In genomic region chr7:7516662-7517061, GRCh38 we compare ENCODE assay signal across 33 cellular contexts. TPM values are rescaled to one million over a fixed set of nuclear protein-coding genes. Genes with fewer than 3 reads are reported as not detected.
"Had no signal": no experiment of that assay in that cellular context is flagged by ENCODE, and none has a peak within 500 bp of the region (broad histone marks: within the 10 kb centered on the region; RNA-seq: fewer than 3 reads in every experiment).

No MANE protein-coding gene starts in this region.

- H3K36me3 Mint-ChIP-seq: activated CD8-positive, alpha-beta memory T cell treated with anti-CD3 and anti-CD28 coated beads, Interleukin-2, amount 10 ng/mL, durations not matched to agents 7 days and 5 days; activated naive CD4-positive, alpha-beta T cell treated with anti-CD3 and anti-CD28 coated beads, Interleukin-2, amount 50 U/mL, for 72 hours; WTC11 had no signal

- DNase-seq: activated CD4-positive, alpha-beta T cell treated with anti-CD3 and anti-CD28 coated beads for 48 hours; activated CD4-positive, alpha-beta T cell treated with anti-CD3 and anti-CD28 coated beads, Interleukin-2, amount 50 U/mL, for 48 hours; activated CD4-positive, CD25-positive, alpha-beta regulatory T cell treated with anti-CD3 and anti-CD28 coated beads, Interleukin-2, amount 50 U/mL, for 72 hours; activated CD8-positive, alpha-beta memory T cell treated with anti-CD3 and anti-CD28 coated beads, Interleukin-2, amount 10 ng/mL, durations not matched to agents 7 days and 5 days; activated effector memory CD4-positive, alpha-beta T cell treated with Interleukin-2 at 50 U/mL for 16 hours; activated naive CD4-positive, alpha-beta T cell; activated naive CD8-positive, alpha-beta T cell treated with anti-CD3 and anti-CD28 coated beads, Interleukin-2, amount 50 U/mL, for 24 hours; activated T-cell treated with anti-CD3 and anti-CD28 coated beads, Interleukin-2, amount 50 U/mL, for 24 hours; amniotic stem cell; brain microvascular endothelial cell; KG1; MG63; MV-4-11; NCI-H1092 treated with DMSO at 0.1 percent for 48 hours; NCI-H1417 treated with DMSO at 0.1 percent for 48 hours; NCI-H1694 treated with DMSO at 0.1 percent for 48 hours; NCI-H2029 treated with DMSO at 0.1 percent for 48 hours; NCI-H345; NCI-H510A; NCI-H526 treated with DMSO at 0.1 percent for 48 hours; NCI-H82; NK-92 treated with Interleukin-12 subunit alpha and Interleukin-12 subunit beta, amount 100 ng/mL, for 24 hours; OCI-M1; Right ventricle myocardium superior had no signal

- H3K4me3 ChIP-seq: ascending aorta, cardiac muscle cell, MG63, SJSA1 had no signal

- H3K9me3 Mint-ChIP-seq: activated naive CD4-positive, alpha-beta T cell treated with anti-CD3 and anti-CD28 coated beads, Interleukin-2, amount 50 U/mL, for 72 hours; activated naive CD8-positive, alpha-beta T cell treated with anti-CD3 and anti-CD28 coated beads, Interleukin-2, amount 50 U/mL, for 24 hours; activated T-cell treated with anti-CD3 and anti-CD28 coated beads, Interleukin-2, amount 50 U/mL, for 24 hours; activated T-helper 1 cell treated with anti-CD3 and anti-CD28 coated beads, Interleukin-12 subunit alpha, Interleukin-12 subunit beta, Interleukin-2, Interleukin-4 antibody, amounts not matched to agents 30 ng/mL and 10 ng/mL and 1 ng/mL, durations not matched to agents 14 hours and 24 hours and 36 hours; T-helper 1 cell treated with Interleukin-12 subunit alpha and Interleukin-12 subunit beta and Interleukin-4 antibody, amounts not matched to agents 30 μg/mL and 1 μg/mL, for 36 hours; WTC11 had no signal

- H3K36me3 ChIP-seq: ascending aorta, brain microvascular endothelial cell, cardiac muscle cell, MG63, SJSA1 had no signal

- H3K9me3 ChIP-seq: ascending aorta, MG63, SJSA1 had no signal

- H3K27ac Mint-ChIP-seq: activated CD8-positive, alpha-beta memory T cell treated with anti-CD3 and anti-CD28 coated beads, Interleukin-2, amount 10 ng/mL, durations not matched to agents 7 days and 5 days; activated naive CD4-positive, alpha-beta T cell treated with anti-CD3 and anti-CD28 coated beads, Interleukin-2, amount 50 U/mL, for 72 hours; activated naive CD8-positive, alpha-beta T cell treated with anti-CD3 and anti-CD28 coated beads, Interleukin-2, amount 50 U/mL, for 24 hours; activated T-cell treated with anti-CD3 and anti-CD28 coated beads, Interleukin-2, amount 50 U/mL, for 24 hours; activated T-helper 1 cell treated with anti-CD3 and anti-CD28 coated beads, Interleukin-12 subunit alpha, Interleukin-12 subunit beta, Interleukin-2, Interleukin-4 antibody, amounts not matched to agents 30 ng/mL and 10 ng/mL and 1 ng/mL, durations not matched to agents 14 hours and 24 hours and 36 hours; T-helper 1 cell treated with Interleukin-12 subunit alpha and Interleukin-12 subunit beta and Interleukin-4 antibody, amounts not matched to agents 30 μg/mL and 1 μg/mL, for 36 hours; WTC11 had no signal

- H3K4me3 Mint-ChIP-seq: activated CD8-positive, alpha-beta memory T cell treated with anti-CD3 and anti-CD28 coated beads, Interleukin-2, amount 10 ng/mL, durations not matched to agents 7 days and 5 days; activated naive CD8-positive, alpha-beta T cell treated with anti-CD3 and anti-CD28 coated beads, Interleukin-2, amount 50 U/mL, for 24 hours; activated T-cell treated with anti-CD3 and anti-CD28 coated beads, Interleukin-2, amount 50 U/mL, for 24 hours; activated T-helper 1 cell treated with anti-CD3 and anti-CD28 coated beads, Interleukin-12 subunit alpha, Interleukin-12 subunit beta, Interleukin-2, Interleukin-4 antibody, amounts not matched to agents 30 ng/mL and 10 ng/mL and 1 ng/mL, durations not matched to agents 14 hours and 24 hours and 36 hours; T-helper 1 cell treated with Interleukin-12 subunit alpha and Interleukin-12 subunit beta and Interleukin-4 antibody, amounts not matched to agents 30 μg/mL and 1 μg/mL, for 36 hours; WTC11 had no signal

- ATAC-seq: activated CD8-positive, alpha-beta memory T cell treated with anti-CD3 and anti-CD28 coated beads, Interleukin-2, amount 10 ng/mL, durations not matched to agents 7 days and 5 days; activated naive CD4-positive, alpha-beta T cell treated with anti-CD3 and anti-CD28 coated beads, Interleukin-2, amount 50 U/mL, for 72 hours; Panc1; WTC11 had no signal

- H3K4me1 Mint-ChIP-seq: activated naive CD8-positive, alpha-beta T cell treated with anti-CD3 and anti-CD28 coated beads, Interleukin-2, amount 50 U/mL, for 24 hours had no signal

- H3K27me3 ChIP-seq: ascending aorta, brain microvascular endothelial cell, cardiac muscle cell, MG63, SJSA1 had no signal

- H3K4me1 ChIP-seq: ascending aorta, SJSA1 had no signal

- H3K27ac ChIP-seq: ascending aorta, brain microvascular endothelial cell, cardiac muscle cell, RWPE1, SJSA1 had no signal

- H3K27me3 Mint-ChIP-seq: activated naive CD8-positive, alpha-beta T cell treated with anti-CD3 and anti-CD28 coated beads, Interleukin-2, amount 50 U/mL, for 24 hours; activated T-cell treated with anti-CD3 and anti-CD28 coated beads, Interleukin-2, amount 50 U/mL, for 24 hours had no signal

RNA-seq across cellular contexts. Expression of gene COL28A1, which starts 19.0 kb away (rescaled TPM):
- total RNA-seq: activated CD8-positive, alpha-beta memory T cell treated with anti-CD3 and anti-CD28 coated beads, Interleukin-2, amount 10 ng/mL, durations not matched to agents 7 days and 5 days; activated T-helper 1 cell treated with anti-CD3 and anti-CD28 coated beads, Interleukin-12 subunit alpha, Interleukin-12 subunit beta, Interleukin-2, Interleukin-4 antibody, amounts not matched to agents 30 ng/mL and 10 ng/mL and 1 ng/mL, durations not matched to agents 14 hours and 24 hours and 36 hours; SJSA1 had no signal
